In the genomic region with DNA sequence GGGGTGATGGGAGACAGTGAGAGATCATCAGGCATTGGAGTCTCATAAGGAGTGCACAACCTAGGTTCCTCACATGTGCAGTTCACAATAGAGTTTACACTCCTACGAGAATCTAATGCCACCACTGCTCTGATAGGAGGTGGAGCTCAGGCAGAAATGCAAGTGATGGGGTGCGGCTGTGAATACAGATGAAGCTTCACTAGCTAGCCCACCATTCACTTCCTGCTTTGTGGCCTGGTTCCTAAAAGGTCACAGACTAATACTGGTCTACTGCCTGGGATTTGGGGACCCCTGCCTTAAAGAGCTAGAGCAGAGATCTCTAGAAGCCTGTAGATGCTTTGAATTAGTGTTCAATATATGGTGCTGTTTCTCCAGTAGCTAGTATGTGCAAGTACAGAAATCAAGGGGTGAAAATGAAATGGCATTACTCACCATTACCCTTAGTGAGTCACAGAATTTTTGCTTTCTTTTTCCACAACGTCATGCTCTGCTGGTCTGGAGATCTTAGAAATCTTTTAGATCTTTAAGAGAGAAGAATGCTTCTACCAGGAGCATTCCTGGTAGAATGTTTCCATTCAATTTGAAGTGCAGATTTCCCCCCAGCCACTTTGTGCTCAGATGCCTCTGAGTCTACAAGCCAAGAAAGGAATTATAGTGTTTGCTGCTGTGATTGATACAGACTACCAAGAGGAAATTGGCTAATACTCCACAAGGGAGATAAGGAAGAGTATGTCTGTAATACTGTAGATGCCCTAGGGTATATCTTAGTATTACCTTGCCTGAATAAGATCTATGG, we compare ENCODE assay signal across 10 cellular contexts.
DNase-seq lines count a peak whose midpoint lies in the region; ATAC-seq and TF ChIP-seq lines count a peak whose summit lies in the region.
"Had no signal": no experiment of that assay in that cellular context is flagged by ENCODE, and none has a peak within 500 bp of the region (broad histone marks: within the 10 kb centered on the region; RNA-seq: fewer than 3 reads in every experiment).

No MANE protein-coding gene starts in this region.

- H3K36me3 ChIP-seq in ovary = no peaks in the 10 kb centered on the region
- H3K36me3 ChIP-seq: MG63 had no signal

- H3K27me3 ChIP-seq in ovary = no peaks in the 10 kb centered on the region
- H3K27me3 ChIP-seq: MG63 had no signal

- peak; percentile 77 for DNase-seq in Caki2 (ENCODE audit: low read depth)
- DNase-seq in HPDE6-E6E7 (ENCODE audit: extremely low spot score) = peak; percentile 21
- DNase-seq in fibroblast of mammary gland (ENCODE audit: low read depth) = peak; percentile 45
- DNase-seq in ovary = no peak
- DNase-seq in HuH-7 (ENCODE audit: low spot score) = no peak
- DNase-seq in activated CD8-positive, alpha-beta memory T cell treated with anti-CD3 and anti-CD28 coated beads, Interleukin-2, amount 50 U/mL, for 48 hours = no peak
- no peak for DNase-seq in activated naive CD4-positive, alpha-beta T cell (lab: John Stamatoyannopoulos, UW)
- DNase-seq: DND-41, MG63 had no signal

- H3K4me1 ChIP-seq in ovary (ENCODE audit: insufficient read depth) = no peaks in the 10 kb centered on the region

- no peaks in the 10 kb centered on the region for H3K9me3 ChIP-seq in ovary
- H3K9me3 ChIP-seq: MG63 had no signal

- H3K4me3 ChIP-seq in fibroblast of mammary gland (ENCODE audit: control insufficient read depth, low read depth, low read length) = no peak overlapping the region
- no peak overlapping the region for H3K4me3 ChIP-seq in ovary
- H3K4me3 ChIP-seq: MG63 had no signal

- intact Hi-C loops in ovary (cut with DNase I) = no loop called here

- no peak for TF ChIP-seq POLR2A in ovary (IDR thresholded peaks at IDR 0.05)

- peak; percentile 92 for ATAC-seq in GM21717 (IDR thresholded peaks at IDR 0.05; ENCODE audit: unreplicated experiment)

- WGBS in ovary, 3 donors = 72 to 78% (median 73%) methylated on average over 3 of the region's 3 CpGs

- TF ChIP-seq CTCF in fibroblast of mammary gland (conservative IDR thresholded peaks at IDR 0.05; ENCODE audit: control insufficient read depth, insufficient read depth, low read depth, low read length) = no peak
- TF ChIP-seq CTCF in ovary (IDR thresholded peaks at IDR 0.05) = no peak

- TF ChIP-seq EP300 in ovary (IDR thresholded peaks at IDR 0.05) = no peak

- in situ Hi-C loops in Caki2 (cut with HindIII; ENCODE audit: low pct_unique_long_range_greater_than_20kb, low sequenced_read_pairs) = no loop called here

- no peak overlapping the region for H3K27ac ChIP-seq in ovary

Comparison
In these comparisons a context has a peak if more than half of its experiments do, and no peak if none do; other contexts are left out.
1. DNase-seq: peak in Caki2 (single experiment), HPDE6-E6E7 (single experiment) and fibroblast of mammary gland (single experiment); none in ovary (0 of 5), HuH-7 (single experiment), activated CD8-positive, alpha-beta memory T cell treated with anti-CD3 and anti-CD28 coated beads, Interleukin-2, amount 50 U/mL, for 48 hours (single experiment) and activated naive CD4-positive, alpha-beta T cell (0 of 4).